Comparison of ENCODE assay signal across 11 cellular contexts in the genomic region with DNA sequence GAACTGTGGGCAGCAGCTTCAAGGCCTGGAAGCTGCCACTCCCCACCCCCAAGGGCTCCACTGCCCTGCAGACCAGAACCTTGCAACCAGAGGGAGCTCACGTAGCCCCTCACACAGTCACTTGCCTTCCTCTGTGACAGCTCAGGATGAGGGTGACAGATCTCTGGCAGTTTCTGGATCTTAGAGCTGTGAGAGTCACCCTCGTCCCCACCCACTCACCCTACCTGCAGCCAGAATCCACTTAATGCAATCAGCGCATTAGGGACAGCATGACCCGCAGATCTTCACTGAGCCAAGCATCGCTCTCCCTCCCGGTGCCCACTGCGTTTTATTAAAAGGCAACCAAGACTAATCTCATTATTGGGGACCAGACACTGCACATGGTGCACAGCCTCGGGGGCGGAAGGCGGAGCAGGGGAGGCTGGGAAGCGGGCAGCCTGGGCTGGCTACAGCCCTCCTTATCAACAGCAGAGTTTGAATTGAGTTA. TPM values are rescaled to one million over a fixed set of nuclear protein-coding genes. Genes with fewer than 3 reads are reported as not detected.
DNase-seq lines count a peak whose midpoint lies in the region; ATAC-seq and TF ChIP-seq lines count a peak whose summit lies in the region.
"Had no signal": no experiment of that assay in that cellular context is flagged by ENCODE, and none has a peak within 500 bp of the region (broad histone marks: within the 10 kb centered on the region; RNA-seq: fewer than 3 reads in every experiment).

No MANE protein-coding gene starts in this region.

- H3K9me3 ChIP-seq in Loucy (ENCODE audit: insufficient read depth, low read depth, low read length) (no peaks in the 10 kb centered on the region), neural progenitor cell (ENCODE audit: low read depth) (no peaks in the 10 kb centered on the region)

- H3K9me3 Mint-ChIP-seq in neural progenitor cell = no peaks in the 10 kb centered on the region

- peaks cover 9% of the 10 kb centered on the region for H3K27me3 Mint-ChIP-seq in neural progenitor cell (ENCODE audit: insufficient read depth, low read depth)

- H3K27ac Mint-ChIP-seq in neural progenitor cell = peak overlapping the region; percentile 63

- no peaks in the 10 kb centered on the region for H3K9me2 ChIP-seq in Loucy (replicated peaks; ENCODE audit: low read depth, low read length)

- H3K4me1 ChIP-seq in Loucy (ENCODE audit: insufficient read depth, low read length, poor library complexity, severe bottlenecking) (peaks cover 18% of the 10 kb centered on the region), neural progenitor cell (peaks cover 3% of the 10 kb centered on the region)

- no peaks in the 10 kb centered on the region for H4K20me1 ChIP-seq in Loucy (ENCODE audit: insufficient read depth, low read length, poor library complexity, severe bottlenecking)
- peaks cover 5% of the 10 kb centered on the region for H4K20me1 ChIP-seq in neural progenitor cell (ENCODE audit: low read depth)

- H3K4me3 Mint-ChIP-seq in neural progenitor cell = peak overlapping the region; percentile 50

- peaks cover 40% of the 10 kb centered on the region for H3K4me1 Mint-ChIP-seq in neural progenitor cell

- no peaks in the 10 kb centered on the region for H3K36me3 ChIP-seq in Loucy (ENCODE audit: insufficient read depth, low read length)
- no peaks in the 10 kb centered on the region for H3K36me3 ChIP-seq in neural progenitor cell

- no peak overlapping the region for H2AFZ ChIP-seq in Loucy (ENCODE audit: low read length)
- no peak overlapping the region for H2AFZ ChIP-seq in neural progenitor cell (replicated peaks)

- no peak for ATAC-seq in omental fat pad (ENCODE audit: low FRiP score)

- H3K79me2 ChIP-seq in Loucy (ENCODE audit: insufficient read depth, low read length) (no peaks in the 10 kb centered on the region), neural progenitor cell (ENCODE audit: low read depth) (no peaks in the 10 kb centered on the region)

- peak; percentile 8 for DNase-seq in NCI-H345 (lab: John Stamatoyannopoulos, UW)
- DNase-seq in NCI-H345 treated with DMSO at 0.1 percent for 48 hours (lab: John Stamatoyannopoulos, UW; ENCODE audit: unreplicated experiment) = no peak
- DNase-seq in cardiac fibroblast (ENCODE audit: low read depth in 2 of 2) = no peak
- peak; percentile 67 for DNase-seq in neural progenitor cell (ENCODE audit: low spot score)
- no peak for DNase-seq in activated CD8-positive, alpha-beta memory T cell treated with anti-CD3 and anti-CD28 coated beads, Interleukin-2, amount 50 U/mL, for 48 hours
- DNase-seq in omental fat pad (ENCODE audit: low spot score) = no peak
- DNase-seq in KG1 (lab: John Stamatoyannopoulos, UW) = no peak
- DNase-seq: activated CD8-positive, alpha-beta memory T cell treated with anti-CD3 and anti-CD28 coated beads for 24 hours; effector CD4-positive, alpha-beta T cell; NCI-H526 had no signal

- H3F3A ChIP-seq in Loucy (ENCODE audit: low read depth) (no peaks in the 10 kb centered on the region), neural progenitor cell (ENCODE audit: low read depth) (peaks cover 10% of the 10 kb centered on the region)

- H3K27me3 ChIP-seq in Loucy (ENCODE audit: insufficient read depth, low read length, poor library complexity, severe bottlenecking) (no peaks in the 10 kb centered on the region), neural progenitor cell (peaks cover 35% of the 10 kb centered on the region)

- H3K36me3 Mint-ChIP-seq in neural progenitor cell = no peaks in the 10 kb centered on the region

- H3K27ac ChIP-seq in neural progenitor cell = no peak overlapping the region

- TF ChIP-seq CTCF in Loucy (conservative IDR thresholded peaks at IDR 0.05; ENCODE audit: low read length) = peak; percentile 65
- peak; percentile 11 for TF ChIP-seq CTCF in cardiac fibroblast (IDR thresholded peaks at IDR 0.05; ENCODE audit: low read depth, low read length)
- TF ChIP-seq CTCF in neural progenitor cell (IDR thresholded peaks at IDR 0.05) = peak; percentile 41
- no peak for TF ChIP-seq CTCF in omental fat pad (IDR thresholded peaks at IDR 0.05)

- H3K4me2 ChIP-seq in Loucy (ENCODE audit: low read depth, low read length, poor library complexity, severe bottlenecking) (no peak overlapping the region), neural progenitor cell (no peak overlapping the region)

- no peak overlapping the region for H3K9ac ChIP-seq in Loucy (ENCODE audit: low read depth, low read length, poor library complexity, severe bottlenecking)
- no peak overlapping the region for H3K9ac ChIP-seq in neural progenitor cell

- no peak overlapping the region for H3K4me3 ChIP-seq in Loucy (ENCODE audit: low read length, poor library complexity, severe bottlenecking)
- no peak overlapping the region for H3K4me3 ChIP-seq in cardiac fibroblast (replicated peaks in 1 of 2; ENCODE audit: low read depth in 2 of 2, low read length in 2 of 2)
- no peak overlapping the region for H3K4me3 ChIP-seq in neural progenitor cell

RNA-seq across cellular contexts. Expression of a gene that starts 3.5 kb away (rescaled TPM):
- 4.2 and 7.7 TPM in 2 replicates for total RNA-seq in neural progenitor cell (ENCODE audit: low replicate concordance)
- total RNA-seq in omental fat pad = 10 to 100 TPM; 19.9 to 22.3 (median 20.5) TPM

RNA-seq across cellular contexts. Expression of a gene that starts 34.3 kb away (rescaled TPM):
- total RNA-seq in neural progenitor cell (ENCODE audit: low replicate concordance) (0.22 TPM in 1 of 2 replicates, not detected in the other), omental fat pad (10 to 100 TPM in 2 of 4 donors, 1 to 10 TPM in 2; 4.2 to 20.2 (median 12.0) TPM)

Comparison
In these comparisons a context has a peak if more than half of its experiments do, and no peak if none do; other contexts are left out.
1. DNase-seq: peak in NCI-H345 (single experiment) and neural progenitor cell (single experiment); none in NCI-H345 treated with DMSO at 0.1 percent for 48 hours (single experiment), cardiac fibroblast (0 of 2), activated CD8-positive, alpha-beta memory T cell treated with anti-CD3 and anti-CD28 coated beads, Interleukin-2, amount 50 U/mL, for 48 hours (single experiment), omental fat pad (single experiment) and KG1 (single experiment).
2. CTCF ChIP-seq: peak in Loucy (single experiment), cardiac fibroblast (single experiment) and neural progenitor cell (single experiment); none in omental fat pad (0 of 3).